In genomic region chr17:80599546-80600305, GRCh38 we compare ENCODE assay signal across 10 cellular contexts. TPM values are rescaled to one million over a fixed set of nuclear protein-coding genes. Genes with fewer than 3 reads are reported as not detected.
DNase-seq lines count a peak whose midpoint lies in the region; ATAC-seq and TF ChIP-seq lines count a peak whose summit lies in the region.
"Had no signal": no experiment of that assay in that cellular context is flagged by ENCODE, and none has a peak within 500 bp of the region (broad histone marks: within the 10 kb centered on the region; RNA-seq: fewer than 3 reads in every experiment).

No MANE protein-coding gene starts in this region.

- intact Hi-C loops in stomach (cut with DNase I; ENCODE audit: low total_unique reads), result no loop called here

- H3K36me3 ChIP-seq in stomach, result no peaks in the 10 kb centered on the region

- CTCF ChIA-PET in activated naive CD4-positive, alpha-beta T cell treated with anti-CD3 and anti-CD28 coated beads, Interleukin-2, amount 10 ng/mL, durations not matched to agents 7 days and 5 days (lab: Charles Lee), result interaction anchor here (0.7 to 1.2 kb wide), 2 partner anchors 65 to 299 kb away, joined by 3 to 4 read pairs; no protein-coding TSS in a partner anchor

- TF ChIP-seq POLR2A in stomach (IDR thresholded peaks at IDR 0.05), result no peak

- peak overlapping the region in 1 of 5 donors; percentile 28 for H3K27ac ChIP-seq in stomach
- H3K27ac ChIP-seq: epithelial cell of prostate had no signal

- DNase-seq in activated naive CD4-positive, alpha-beta T cell treated with anti-CD3 and anti-CD28 coated beads, Interleukin-2, amount 10 ng/mL, durations not matched to agents 7 days and 5 days, result no peak
- no peak for DNase-seq in activated naive CD4-positive, alpha-beta T cell treated with Interleukin-2 at 50 U/mL for 16 hours
- DNase-seq in SW480 (ENCODE audit: low spot score), result peak; percentile 61
- DNase-seq in fibroblast of mammary gland (ENCODE audit: low read depth), result peak; percentile 30
- DNase-seq in stimulated activated effector memory CD8-positive, alpha-beta T cell treated with anti-CD3 and anti-CD28 coated beads, Interleukin-12 subunit alpha, Interleukin-12 subunit beta, amount 100 ng/mL, for 72 hours (ENCODE audit: low spot score in 2 of 2), result no peak
- DNase-seq in stomach, result no peak
- DNase-seq in NCI-H1105 treated with DMSO at 0.1 percent for 48 hours (lab: John Stamatoyannopoulos, UW), result no peak

- no peak overlapping the region for H3K4me3 Mint-ChIP-seq in activated naive CD4-positive, alpha-beta T cell treated with anti-CD3 and anti-CD28 coated beads, Interleukin-2, amount 10 ng/mL, durations not matched to agents 7 days and 5 days
- H3K4me3 Mint-ChIP-seq in stimulated activated effector memory CD8-positive, alpha-beta T cell treated with anti-CD3 and anti-CD28 coated beads, Interleukin-12 subunit alpha, Interleukin-12 subunit beta, amount 100 ng/mL, for 72 hours, result no peak overlapping the region

- H3K36me3 Mint-ChIP-seq in activated naive CD4-positive, alpha-beta T cell treated with anti-CD3 and anti-CD28 coated beads, Interleukin-2, amount 10 ng/mL, durations not matched to agents 7 days and 5 days, result peaks cover 25% of the 10 kb centered on the region
- H3K36me3 Mint-ChIP-seq in stimulated activated effector memory CD8-positive, alpha-beta T cell treated with anti-CD3 and anti-CD28 coated beads, Interleukin-12 subunit alpha, Interleukin-12 subunit beta, amount 100 ng/mL, for 72 hours, result peaks cover 5% of the 10 kb centered on the region

- 58 to 63% (median 59%) methylated on average over 8 of the region's 8 CpGs for WGBS in stomach, 5 donors

- no peak for TF ChIP-seq EP300 in stomach (IDR thresholded peaks at IDR 0.05)

- peak overlapping the region; percentile 80 for H3K27ac Mint-ChIP-seq in activated naive CD4-positive, alpha-beta T cell treated with anti-CD3 and anti-CD28 coated beads, Interleukin-2, amount 10 ng/mL, durations not matched to agents 7 days and 5 days
- peak overlapping the region; percentile 79 for H3K27ac Mint-ChIP-seq in stimulated activated effector memory CD8-positive, alpha-beta T cell treated with anti-CD3 and anti-CD28 coated beads, Interleukin-12 subunit alpha, Interleukin-12 subunit beta, amount 100 ng/mL, for 72 hours

- H3K27me3 ChIP-seq in stomach, result no peaks in the 10 kb centered on the region

- no peak for TF ChIP-seq CTCF in fibroblast of mammary gland (conservative IDR thresholded peaks at IDR 0.05; ENCODE audit: control insufficient read depth, insufficient read depth, low read depth, low read length)
- no peak for TF ChIP-seq CTCF in stomach (IDR thresholded peaks at IDR 0.05)

- peaks cover 72% of the 10 kb centered on the region for H3K4me1 Mint-ChIP-seq in activated naive CD4-positive, alpha-beta T cell treated with anti-CD3 and anti-CD28 coated beads, Interleukin-2, amount 10 ng/mL, durations not matched to agents 7 days and 5 days
- peaks cover 67% of the 10 kb centered on the region for H3K4me1 Mint-ChIP-seq in stimulated activated effector memory CD8-positive, alpha-beta T cell treated with anti-CD3 and anti-CD28 coated beads, Interleukin-12 subunit alpha, Interleukin-12 subunit beta, amount 100 ng/mL, for 72 hours

- peaks cover 25 to 47% (median 40%) of the 10 kb centered on the region in 4 donors for H3K4me1 ChIP-seq in stomach

- H3K9me3 ChIP-seq in stomach, result no peaks in the 10 kb centered on the region

- no peaks in the 10 kb centered on the region for H3K9me3 Mint-ChIP-seq in activated naive CD4-positive, alpha-beta T cell treated with anti-CD3 and anti-CD28 coated beads, Interleukin-2, amount 10 ng/mL, durations not matched to agents 7 days and 5 days
- H3K9me3 Mint-ChIP-seq in stimulated activated effector memory CD8-positive, alpha-beta T cell treated with anti-CD3 and anti-CD28 coated beads, Interleukin-12 subunit alpha, Interleukin-12 subunit beta, amount 100 ng/mL, for 72 hours, result no peaks in the 10 kb centered on the region

- H3K27me3 Mint-ChIP-seq in activated naive CD4-positive, alpha-beta T cell treated with anti-CD3 and anti-CD28 coated beads, Interleukin-2, amount 10 ng/mL, durations not matched to agents 7 days and 5 days, result no peaks in the 10 kb centered on the region

- peak; percentile 22 for ATAC-seq in stimulated activated effector memory CD8-positive, alpha-beta T cell treated with anti-CD3 and anti-CD28 coated beads, Interleukin-12 subunit alpha, Interleukin-12 subunit beta, amount 100 ng/mL, for 72 hours
- ATAC-seq in GM21529 (IDR thresholded peaks at IDR 0.05; ENCODE audit: unreplicated experiment), result no peak

- no peak overlapping the region for H3K4me3 ChIP-seq in fibroblast of mammary gland (ENCODE audit: control insufficient read depth, low read depth, low read length)
- H3K4me3 ChIP-seq in stomach, result no peak overlapping the region
- H3K4me3 ChIP-seq: lung had no signal

RNA-seq across cellular contexts. Expression of gene RPTOR, which starts 55.1 kb away (rescaled TPM):
- total RNA-seq in stomach, result 100 to 1,000 TPM in 1 of 5 donors, 10 to 100 TPM in 4; 14.0 to 103 (median 25.5) TPM
- 1 to 10 TPM; 3.8 to 7.3 (median 7.1) TPM for polyA plus RNA-seq in stomach

Comparison
In these comparisons a context has a peak if more than half of its experiments do, and no peak if none do; other contexts are left out.
1. DNase-seq: peak in SW480 (single experiment) and fibroblast of mammary gland (single experiment); none in activated naive CD4-positive, alpha-beta T cell treated with anti-CD3 and anti-CD28 coated beads, Interleukin-2, amount 10 ng/mL, durations not matched to agents 7 days and 5 days (single experiment), activated naive CD4-positive, alpha-beta T cell treated with Interleukin-2 at 50 U/mL for 16 hours (single experiment), stimulated activated effector memory CD8-positive, alpha-beta T cell treated with anti-CD3 and anti-CD28 coated beads, Interleukin-12 subunit alpha, Interleukin-12 subunit beta, amount 100 ng/mL, for 72 hours (0 of 2), stomach (single experiment) and NCI-H1105 treated with DMSO at 0.1 percent for 48 hours (single experiment).